14 cellular contexts compared by ENCODE assay signal in the genomic region with DNA sequence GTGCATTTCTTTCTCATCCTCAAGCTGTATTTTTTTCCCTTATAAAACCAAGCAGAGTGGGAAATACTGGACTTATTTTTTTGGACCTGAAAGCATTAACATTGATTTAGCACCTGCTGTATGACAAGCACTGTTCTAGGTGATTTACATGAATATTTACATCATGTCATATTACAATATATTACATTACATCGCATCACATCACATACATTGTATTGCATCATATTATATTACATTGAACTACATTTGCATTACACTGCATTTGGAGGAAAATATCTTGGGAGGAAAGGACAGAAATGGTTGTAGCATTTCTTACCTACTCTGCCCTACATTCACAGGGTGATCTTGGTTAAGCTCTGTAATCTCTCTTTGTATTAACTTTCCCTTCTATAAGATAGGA. TPM values are rescaled to one million over a fixed set of nuclear protein-coding genes. Genes with fewer than 3 reads are reported as not detected.
DNase-seq lines count a peak whose midpoint lies in the region; ATAC-seq and TF ChIP-seq lines count a peak whose summit lies in the region.
"Had no signal": no experiment of that assay in that cellular context is flagged by ENCODE, and none has a peak within 500 bp of the region (broad histone marks: within the 10 kb centered on the region; RNA-seq: fewer than 3 reads in every experiment).

No MANE protein-coding gene starts in this region.

- H3K27ac ChIP-seq in right atrium auricular region, result peak overlapping the region; percentile 82 to 87
- peak overlapping the region; percentile 59 for H3K27ac ChIP-seq in RWPE2 (ENCODE audit: poor library complexity, severe bottlenecking)

- TF ChIP-seq CTCF in right atrium auricular region (IDR thresholded peaks at IDR 0.05), result no peak
- TF ChIP-seq CTCF in RWPE2 (IDR thresholded peaks at IDR 0.05; ENCODE audit: poor library complexity, severe bottlenecking), result no peak

- no peak for TF ChIP-seq POLR2A in erythroblast (IDR thresholded peaks at IDR 0.05; ENCODE audit: low read length)

- no peak overlapping the region for H3K4me3 ChIP-seq in right atrium auricular region
- H3K4me3 ChIP-seq in RWPE2 (ENCODE audit: severe bottlenecking), result no peak overlapping the region

- intact Hi-C loops in cardiac septum (cut with DNase I), result no loop called here

- no peaks in the 10 kb centered on the region for H3K27me3 ChIP-seq in right atrium auricular region
- no peaks in the 10 kb centered on the region for H3K27me3 ChIP-seq in RWPE2 (ENCODE audit: insufficient read depth, poor library complexity, severe bottlenecking)

- H3K4me1 ChIP-seq in right atrium auricular region (peaks cover 0 to 37% of the 10 kb centered on the region in 2 donors), RWPE2 (ENCODE audit: insufficient read depth, poor library complexity, severe bottlenecking) (peaks cover 13% of the 10 kb centered on the region)

- ATAC-seq in RWPE2 (ENCODE audit: low read depth) (no peak), GM18909 (IDR thresholded peaks at IDR 0.05; ENCODE audit: poor library complexity, unreplicated experiment) (no peak)

- H3K36me3 ChIP-seq in right atrium auricular region (no peaks in the 10 kb centered on the region), RWPE2 (ENCODE audit: low read depth) (no peaks in the 10 kb centered on the region)

- H3K9me3 ChIP-seq in right atrium auricular region (no peaks in the 10 kb centered on the region), RWPE2 (ENCODE audit: severe bottlenecking) (no peaks in the 10 kb centered on the region)

- DNase-seq in right atrium auricular region (ENCODE audit: low spot score) (no peak), cardiac septum (ENCODE audit: low spot score) (no peak), RWPE2 (ENCODE audit: low spot score) (no peak), erythroblast (lab: John Stamatoyannopoulos, UW) (peak; percentile 18 to 59), HUDEP-2 (lab: John Stamatoyannopoulos, UW; ENCODE audit: unreplicated experiment in 76 of 76) (no peak), GOT3 (lab: John Stamatoyannopoulos, UW) (no peak)
- DNase-seq: ACHN; C1 segment of cervical spinal cord; CD8-positive, alpha-beta memory T cell; NCI-H1694; NCI-H510A; NCI-H774; RPMI8226 had no signal

RNA-seq across cellular contexts. Expression of a gene that starts 11.2 kb away (rescaled TPM):
- total RNA-seq in right atrium auricular region, result 1 to 10 TPM; 2.2 to 2.9 TPM
- 0.48 TPM for total RNA-seq in cardiac septum

RNA-seq across cellular contexts. Expression of a gene that starts 48.8 kb away (rescaled TPM):
- total RNA-seq in right atrium auricular region (10 to 100 TPM in 1 of 2 donors, 1 to 10 TPM in 1; 6.6 to 14.1 TPM), cardiac septum (17.9 TPM)

Comparison
In these comparisons a context has a peak if more than half of its experiments do, and no peak if none do; other contexts are left out.
1. DNase-seq: peak in erythroblast (2 of 2); none in right atrium auricular region (single experiment), cardiac septum (single experiment), RWPE2 (single experiment), HUDEP-2 (0 of 76) and GOT3 (single experiment).